In genomic region chr2:8581601-8582041, GRCh38 we compare ENCODE assay signal across 21 cellular contexts.
DNase-seq lines count a peak whose midpoint lies in the region; ATAC-seq and TF ChIP-seq lines count a peak whose summit lies in the region.
"Had no signal": no experiment of that assay in that cellular context is flagged by ENCODE, and none has a peak within 500 bp of the region (broad histone marks: within the 10 kb centered on the region; RNA-seq: fewer than 3 reads in every experiment).

No MANE protein-coding gene starts in this region.

- POLR2A ChIA-PET in OCI-LY7 (lab: Charles Lee): interaction anchor here (0.5 to 8.5 kb wide), 20 partner anchors 9 to 997 kb away, joined by 3 to 100 read pairs (median 8); partner anchors contain the start of gene ID2

- peaks cover 97% of the 10 kb centered on the region for H3K4me1 ChIP-seq in DOHH2 (ENCODE audit: control insufficient read depth, low read length)
- peaks cover 97% of the 10 kb centered on the region for H3K4me1 ChIP-seq in OCI-LY7 (ENCODE audit: insufficient read depth, low read length, poor library complexity, severe bottlenecking)

- no peaks in the 10 kb centered on the region for H3K79me2 ChIP-seq in DOHH2 (ENCODE audit: control insufficient read depth, low read length)
- H3K79me2 ChIP-seq in OCI-LY7 (ENCODE audit: insufficient read depth, low read depth, low read length): peaks cover 5% of the 10 kb centered on the region; the same call in 1 of the 2 replicates

- no peaks in the 10 kb centered on the region for H3K27me3 ChIP-seq in DOHH2 (ENCODE audit: control insufficient read depth, low read length)
- H3K27me3 ChIP-seq: colonic mucosa, heart left ventricle, pancreas had no signal

- H3K9me3 ChIP-seq in DOHH2 (ENCODE audit: control insufficient read depth, insufficient read depth, low read length) (no peaks in the 10 kb centered on the region), OCI-LY7 (ENCODE audit: low read length) (no peaks in the 10 kb centered on the region)
- H3K9me3 ChIP-seq: colonic mucosa, HAP-1, heart left ventricle, lower lobe of right lung, pancreas had no signal

- H3K9me2 ChIP-seq in DOHH2 (replicated peaks; ENCODE audit: control insufficient read depth, low read length): no peaks in the 10 kb centered on the region
- no peaks in the 10 kb centered on the region for H3K9me2 ChIP-seq in OCI-LY7 (ENCODE audit: insufficient read depth, low read length)

- no peak overlapping the region; the same call in 1 of the 2 replicates for H2AFZ ChIP-seq in OCI-LY7 (ENCODE audit: low read length)

- peak overlapping the region; percentile 45 for H3K4me3 ChIP-seq in DOHH2 (ENCODE audit: low read length)
- peak overlapping the region; percentile 60 for H3K4me3 ChIP-seq in OCI-LY7 (ENCODE audit: low read depth, low read length, poor library complexity, severe bottlenecking)
- H3K4me3 ChIP-seq: colonic mucosa, HAP-1, heart left ventricle, lower lobe of right lung, pancreas had no signal

- no TSS peak for BruUV-seq in OCI-LY7 (replicated peaks; lab: Mats Ljungman, UMichigan)

- peaks cover 42% of the 10 kb centered on the region for H3F3A ChIP-seq in DOHH2 (ENCODE audit: control insufficient read depth, insufficient read depth)

- CTCF ChIA-PET in OCI-LY7 (lab: Charles Lee; ENCODE audit: unreplicated experiment): interaction anchor here (0.7 to 1.5 kb wide), 5 partner anchors 10 to 100 kb away, joined by 3 to 6 read pairs (median 4); no protein-coding TSS in a partner anchor

- peak overlapping the region; percentile 90 for H3K27ac ChIP-seq in DOHH2 (ENCODE audit: low read depth, low read length)
- H3K27ac ChIP-seq in OCI-LY7 (ENCODE audit: low read depth, low read length, poor library complexity, severe bottlenecking): peak overlapping the region; percentile 98
- H3K27ac ChIP-seq: colonic mucosa, lower lobe of right lung, pancreas had no signal

- ATAC-seq in left lobe of liver (no peak), GM21367 (IDR thresholded peaks at IDR 0.05; ENCODE audit: unreplicated experiment) (no peak), GM21515 (IDR thresholded peaks at IDR 0.05; ENCODE audit: unreplicated experiment) (no peak)
- ATAC-seq: activated naive CD8-positive, alpha-beta T cell treated with anti-CD3 and anti-CD28 coated beads, Interleukin-2, amount 50 U/mL, for 24 hours; heart left ventricle; lower lobe of right lung; pancreas had no signal

- no peaks in the 10 kb centered on the region for H4K20me1 ChIP-seq in DOHH2 (ENCODE audit: control insufficient read depth, insufficient read depth, low read depth, low read length)
- no peaks in the 10 kb centered on the region for H4K20me1 ChIP-seq in OCI-LY7 (ENCODE audit: insufficient read depth, low read length)

- intact Hi-C loops in OCI-LY7 (cut with micrococcal nuclease; ENCODE audit: unreplicated experiment): loop anchor here (2.0 to 10.0 kb wide), 5 partner anchors 39 to 963 kb away; partner anchors contain the start of gene ID2

- no peak for TF ChIP-seq CTCF in DOHH2 (IDR thresholded peaks at IDR 0.05; ENCODE audit: low read depth, low read length, poor library complexity, severe bottlenecking)
- no peak for TF ChIP-seq CTCF in OCI-LY7 (conservative IDR thresholded peaks at IDR 0.05; ENCODE audit: low read length)

- H3K4me2 ChIP-seq in DOHH2 (ENCODE audit: low read length) (peak overlapping the region; percentile 69), OCI-LY7 (ENCODE audit: low read length) (peak overlapping the region; percentile 90)

- H3K36me3 ChIP-seq in DOHH2 (ENCODE audit: control insufficient read depth, low read length) (no peaks in the 10 kb centered on the region), OCI-LY7 (ENCODE audit: insufficient read depth, low read length) (no peaks in the 10 kb centered on the region)
- H3K36me3 ChIP-seq: colonic mucosa, HAP-1, heart left ventricle, lower lobe of right lung, pancreas had no signal

- DNase-seq in OCI-LY7 (ENCODE audit: low spot score) (no peak), left lobe of liver (ENCODE audit: low spot score) (peak; percentile 56), HPDE6-E6E7 (ENCODE audit: extremely low spot score) (no peak)
- DNase-seq in stimulated activated CD8-positive, alpha-beta memory T cell treated with anti-CD3 and anti-CD28 coated beads, Interleukin-4, amount 100 ng/mL, for 48 hours: peak; percentile 20
- DNase-seq: activated CD4-positive, alpha-beta T cell treated with anti-CD3 and anti-CD28 coated beads, Interleukin-2, amount 10 ng/mL, durations not matched to agents 7 days and 5 days; activated CD8-positive, alpha-beta memory T cell treated with anti-CD3 and anti-CD28 coated beads, Interleukin-2, amount 50 U/mL, for 4 hours; activated naive CD8-positive, alpha-beta T cell treated with anti-CD3 and anti-CD28 coated beads, Interleukin-2, amount 50 U/mL, for 24 hours; EL; immature natural killer cell; lower lobe of right lung; NCI-H1092; NCI-H526 treated with DMSO at 0.1 percent for 48 hours; OCI-M1; stimulated activated naive CD4-positive, alpha-beta T cell had no signal

Comparison
In these comparisons a context has a peak if more than half of its experiments do, and no peak if none do; other contexts are left out.
1. DNase-seq: peak in left lobe of liver (single experiment) and stimulated activated CD8-positive, alpha-beta memory T cell treated with anti-CD3 and anti-CD28 coated beads, Interleukin-4, amount 100 ng/mL, for 48 hours (single experiment); none in OCI-LY7 (single experiment) and HPDE6-E6E7 (single experiment).